In the genomic region with DNA sequence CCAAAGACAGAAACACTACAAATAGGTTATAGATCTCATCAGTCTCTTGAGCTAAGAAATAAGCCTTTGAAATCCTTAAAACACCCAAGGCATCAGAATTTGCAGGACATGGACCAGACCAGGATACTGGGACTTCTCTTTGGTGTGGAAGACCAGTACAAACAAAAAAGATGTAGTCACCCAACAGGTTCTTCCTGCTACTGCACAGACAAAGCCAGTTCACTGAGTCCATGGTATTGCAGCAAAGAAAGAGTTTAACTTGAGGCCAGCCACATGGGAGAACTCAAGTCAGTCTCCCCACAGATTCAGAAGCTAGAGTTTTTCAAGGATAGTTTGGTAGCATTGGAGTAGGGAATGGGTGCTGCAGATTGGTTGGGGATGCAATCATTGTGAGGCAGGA, we compare ENCODE assay signal across 25 cellular contexts.
"Had no signal": no experiment of that assay in that cellular context is flagged by ENCODE, and none has a peak within 500 bp of the region (broad histone marks: within the 10 kb centered on the region; RNA-seq: fewer than 3 reads in every experiment).

No MANE protein-coding gene starts in this region.

- H3K27me3 Mint-ChIP-seq: naive B cell had no signal

- H3K4me1 Mint-ChIP-seq: stimulated activated effector memory CD8-positive, alpha-beta T cell treated with anti-CD3 and anti-CD28 coated beads, Interleukin-12 subunit alpha, Interleukin-12 subunit beta, amount 100 ng/mL, for 72 hours had no signal

- H3K9me3 ChIP-seq: prostate gland, testis had no signal

- H3K4me1 ChIP-seq: gastrocnemius medialis, prostate gland, right atrium auricular region, testis, tibial artery, upper lobe of left lung had no signal

- DNase-seq: cortex of kidney; effector memory CD8-positive, alpha-beta T cell; foreskin fibroblast; gastrocnemius medialis; head of caudate nucleus; kidney; mesenchymal stem cell; mucosa of descending colon; naive B cell; stimulated activated CD4-positive, alpha-beta T cell treated with anti-CD3 and anti-CD28 coated beads, Interleukin-12 subunit alpha, Interleukin-12 subunit beta, amount 100 ng/mL, for 4 hours; stimulated activated CD4-positive, alpha-beta T cell treated with anti-CD3 and anti-CD28 coated beads, Interleukin-1b, Interleukin-23, amount 100 ng/mL, for 48 hours; stimulated activated CD4-positive, alpha-beta T cell treated with anti-CD3 and anti-CD28 coated beads, Interleukin-4, amount 100 ng/mL, for 24 hours; stimulated activated naive CD4-positive, alpha-beta T cell treated with Interleukin-2 at 50 U/mL for 16 hours; substantia nigra; testis; tibial artery; upper lobe of left lung had no signal

- H3K27ac Mint-ChIP-seq: effector memory CD8-positive, alpha-beta T cell; natural killer cell treated with Interleukin-12 subunit alpha and Interleukin-12 subunit beta and Interleukin-15 and Interleukin-18, amount 100 ng/mL, for 72 hours; stimulated activated effector memory CD8-positive, alpha-beta T cell treated with anti-CD3 and anti-CD28 coated beads, Interleukin-12 subunit alpha, Interleukin-12 subunit beta, amount 100 ng/mL, for 72 hours had no signal

- H3K27ac ChIP-seq: gastrocnemius medialis, parathyroid adenoma, prostate gland, right atrium auricular region, testis, tibial artery, upper lobe of left lung had no signal

- H3K27me3 ChIP-seq: gastrocnemius medialis, right atrium auricular region, testis, upper lobe of left lung had no signal

- H3K4me3 Mint-ChIP-seq: effector memory CD8-positive, alpha-beta T cell; mesothelial cell of epicardium; naive B cell; natural killer cell treated with Interleukin-12 subunit alpha and Interleukin-12 subunit beta and Interleukin-15 and Interleukin-18, amount 100 ng/mL, for 72 hours; neural crest cell; stimulated activated effector memory CD8-positive, alpha-beta T cell treated with anti-CD3 and anti-CD28 coated beads, Interleukin-12 subunit alpha, Interleukin-12 subunit beta, amount 100 ng/mL, for 72 hours had no signal

- H3K36me3 Mint-ChIP-seq: natural killer cell treated with Interleukin-12 subunit alpha and Interleukin-12 subunit beta and Interleukin-15 and Interleukin-18, amount 100 ng/mL, for 72 hours; stimulated activated effector memory CD8-positive, alpha-beta T cell treated with anti-CD3 and anti-CD28 coated beads, Interleukin-12 subunit alpha, Interleukin-12 subunit beta, amount 100 ng/mL, for 72 hours had no signal

- H3K4me3 ChIP-seq: gastrocnemius medialis, mucosa of descending colon, prostate gland, right atrium auricular region, smooth muscle cell, testis, tibial artery, upper lobe of left lung had no signal

- H3K36me3 ChIP-seq: gastrocnemius medialis, prostate gland, right atrium auricular region, tibial artery, upper lobe of left lung had no signal
